19 cellular contexts compared by ENCODE assay signal in the genomic region with DNA sequence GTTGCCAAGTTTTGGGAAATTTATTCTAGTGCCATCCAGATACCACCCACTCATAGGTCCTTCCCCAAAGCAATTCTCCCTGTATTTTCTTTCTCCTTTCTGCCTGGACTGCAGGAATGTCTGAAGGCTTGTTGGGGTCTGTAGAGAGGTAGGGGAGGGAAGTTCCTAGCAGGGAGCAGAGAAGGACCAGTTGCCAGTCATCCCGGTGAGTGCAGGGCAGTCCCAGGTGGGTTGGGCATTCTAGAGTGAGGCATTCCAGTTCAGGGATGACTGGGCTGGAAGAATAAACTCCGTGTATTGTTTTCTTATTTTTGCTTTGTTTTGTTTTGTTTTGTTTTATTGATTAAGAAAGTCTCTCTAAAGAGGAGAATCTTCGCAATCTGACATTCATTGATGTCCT. TPM values are rescaled to one million over a fixed set of nuclear protein-coding genes. Genes with fewer than 3 reads are reported as not detected.
DNase-seq lines count a peak whose midpoint lies in the region; ATAC-seq and TF ChIP-seq lines count a peak whose summit lies in the region.
"Had no signal": no experiment of that assay in that cellular context is flagged by ENCODE, and none has a peak within 500 bp of the region (broad histone marks: within the 10 kb centered on the region; RNA-seq: fewer than 3 reads in every experiment).

No MANE protein-coding gene starts in this region.

- H2AFZ ChIP-seq in IMR-90 (replicated peaks; ENCODE audit: low read length, poor library complexity), result no peak overlapping the region

- no peak overlapping the region for H2AK5ac ChIP-seq in IMR-90 (ENCODE audit: low read depth, low read length)

- H3K23ac ChIP-seq in IMR-90 (ENCODE audit: low read depth, low read length), result 0 out of 2 replicates have a peak overlapping the region, but pooled peaks have one; percentile 45

- H3K14ac ChIP-seq in IMR-90 (replicated peaks; ENCODE audit: low read depth, low read length), result peak overlapping the region; percentile 69; the same call in 1 of the 2 replicates

- H3K4me1 ChIP-seq in IMR-90 (ENCODE audit: control insufficient read depth, insufficient read depth, low read length) (peaks cover 5% of the 10 kb centered on the region), muscle layer of colon (ENCODE audit: insufficient read depth, low read length) (peaks cover 34% of the 10 kb centered on the region), thyroid gland (peaks cover 12 to 22% of the 10 kb centered on the region in 2 donors)

- TF ChIP-seq RAD21 in IMR-90 (IDR thresholded peaks at IDR 0.05; ENCODE audit: low read length), result no peak

- H2AK9ac ChIP-seq in IMR-90 (replicated peaks; ENCODE audit: low read depth, low read length, poor library complexity), result no peak overlapping the region

- H3K4me3 ChIP-seq in IMR-90 (ENCODE audit: insufficient read depth, low read depth, low read length) (no peak overlapping the region), dorsolateral prefrontal cortex (no peak overlapping the region), muscle layer of colon (ENCODE audit: low read depth in 1 of 2, low read length in 2 of 2) (no peak overlapping the region), thyroid gland (replicated peaks in 1 of 3) (no peak overlapping the region)
- H3K4me3 ChIP-seq: A549, GM12878 had no signal

- H3K4ac ChIP-seq in IMR-90 (ENCODE audit: low read depth, low read length), result no peak overlapping the region

- H3K27me3 ChIP-seq in IMR-90 (ENCODE audit: control insufficient read depth, insufficient read depth, low read length) (no peaks in the 10 kb centered on the region), dorsolateral prefrontal cortex (no peaks in the 10 kb centered on the region), muscle layer of colon (ENCODE audit: control insufficient read depth in 1 of 2, insufficient read depth in 2 of 2, low read length in 2 of 2) (no peaks in the 10 kb centered on the region), thyroid gland (no peaks in the 10 kb centered on the region)

- no TSS peak for BruUV-seq in IMR-90 (replicated peaks; lab: Mats Ljungman, UMichigan)

- H3K27ac ChIP-seq in IMR-90 (ENCODE audit: insufficient read depth, low read length) (no peak overlapping the region), dorsolateral prefrontal cortex (peak overlapping the region in 31 of 59 donors; percentile 0 to 69 (median 37)), muscle layer of colon (ENCODE audit: low read depth, low read length) (peak overlapping the region; percentile 63), thyroid gland (peak overlapping the region in 2 of 3 donors; percentile 14 to 39)
- H3K27ac ChIP-seq: A549, KMS-11 had no signal

- no peak for TF ChIP-seq POLR2A in IMR-90 (IDR thresholded peaks at IDR 0.05; ENCODE audit: low read depth, low read length)
- no peak for TF ChIP-seq POLR2A in thyroid gland (IDR thresholded peaks at IDR 0.05)

- TF ChIP-seq CTCF in IMR-90 (conservative IDR thresholded peaks at IDR 0.05; ENCODE audit: low read depth, low read length), result no peak
- TF ChIP-seq CTCF in dorsolateral prefrontal cortex (IDR thresholded peaks at IDR 0.05 in 54 of 56, conservative IDR thresholded peaks at IDR 0.05 in 2 of 56; ENCODE audit: low read depth in 1 of 56, partially characterized antibody in 56 of 56), result no peak
- TF ChIP-seq CTCF in thyroid gland (IDR thresholded peaks at IDR 0.05), result no peak

- H4K5ac ChIP-seq in IMR-90 (ENCODE audit: low read depth, low read length), result no peak overlapping the region

- no peak overlapping the region for H4K8ac ChIP-seq in IMR-90 (ENCODE audit: low read depth in 2 of 2, low read length in 2 of 2)

- H2BK15ac ChIP-seq in IMR-90 (ENCODE audit: low read depth, low read length), result no peak overlapping the region

- H3K36me3 ChIP-seq in IMR-90 (ENCODE audit: control insufficient read depth, insufficient read depth, low read length), result peaks cover 4% of the 10 kb centered on the region
- H3K36me3 ChIP-seq in muscle layer of colon (ENCODE audit: insufficient read depth, low read length), result no peaks in the 10 kb centered on the region
- no peaks in the 10 kb centered on the region for H3K36me3 ChIP-seq in thyroid gland

- CTCF ChIA-PET in IMR-90 (lab: Yijun Ruan, JAX), result no interaction called here

- no peak overlapping the region for H3K9ac ChIP-seq in IMR-90 (ENCODE audit: low read depth, low read length)
- H3K9ac ChIP-seq in muscle layer of colon (ENCODE audit: low read length), result no peak overlapping the region
- H3K9ac ChIP-seq: KMS-11 had no signal

- no peak overlapping the region for H3K56ac ChIP-seq in IMR-90 (ENCODE audit: extremely low read depth, insufficient read depth, low read length)

- peaks cover 41 to 73% of the 10 kb centered on the region in 2 experiments for H3K79me1 ChIP-seq in IMR-90 (ENCODE audit: low read depth in 1 of 2, low read length in 2 of 2)

- in situ Hi-C loops in IMR-90 (cut with MboI; ENCODE audit: low sequenced_read_pairs), result no loop called here

- H3K9me3 ChIP-seq in IMR-90 (ENCODE audit: control insufficient read depth, insufficient read depth, low read length), result no peaks in the 10 kb centered on the region
- H3K9me3 ChIP-seq in muscle layer of colon (ENCODE audit: low read length), result no peaks in the 10 kb centered on the region
- H3K9me3 ChIP-seq in thyroid gland, result no peaks in the 10 kb centered on the region
- H3K9me3 ChIP-seq: A549 had no signal

- H2BK20ac ChIP-seq in IMR-90 (ENCODE audit: low read depth, low read length), result no peak overlapping the region

- intact Hi-C loops in IMR-90 (cut with micrococcal nuclease), result no loop called here
- intact Hi-C loops in dorsolateral prefrontal cortex (cut with DNase I), result loop anchor here in 1 of 2 donors (5.0 kb wide), 1 partner anchor 37 kb away; no protein-coding TSS in a partner anchor
- intact Hi-C loops in thyroid gland (cut with DNase I), result no loop called here

- peaks cover 18% of the 10 kb centered on the region for H4K20me1 ChIP-seq in IMR-90 (ENCODE audit: insufficient read depth, low read length)

- no peak overlapping the region for H2BK120ac ChIP-seq in IMR-90 (ENCODE audit: low read depth, low read length)

- DNase-seq in IMR-90 (no peak), dorsolateral prefrontal cortex (no peak), thyroid gland (peak; percentile 30 to 55), SIG-M5 (lab: John Stamatoyannopoulos, UW) (no peak)
- DNase-seq in activated CD4-positive, CD25-positive, alpha-beta regulatory T cell (lab: John Stamatoyannopoulos, UW), result no peak
- DNase-seq: C1 segment of cervical spinal cord, DMS 273 treated with DMSO at 0.1 percent for 48 hours, GDM1, NCI-H1048, NCI-H146, NCI-H2081 treated with DMSO at 0.1 percent for 48 hours, NCI-H510A treated with DMSO at 0.1 percent for 48 hours, SHP77 had no signal

- H3K18ac ChIP-seq in IMR-90 (ENCODE audit: low read depth, low read length), result no peak overlapping the region

- H3K9me1 ChIP-seq in IMR-90 (ENCODE audit: insufficient read depth, low read length), result peaks cover 24% of the 10 kb centered on the region

- dilution Hi-C loops in IMR-90 (cut with HindIII; ENCODE audit: low sequenced_read_pairs, unreplicated experiment), result no loop called here

- H4K91ac ChIP-seq in IMR-90 (ENCODE audit: insufficient read depth, low read depth, low read length), result no peak overlapping the region

- H2BK5ac ChIP-seq in IMR-90 (ENCODE audit: low read depth, low read length, poor library complexity, severe bottlenecking), result no peak overlapping the region

- H3K4me2 ChIP-seq in IMR-90 (ENCODE audit: low read depth, low read length), result no peak overlapping the region; the same call in 1 of the 2 replicates
- H3K4me2 ChIP-seq: A549, KMS-11 had no signal

- ATAC-seq in IMR-90 (ENCODE audit: low read depth), result no peak
- ATAC-seq in HG03025 (IDR thresholded peaks at IDR 0.05; ENCODE audit: low FRiP score, unreplicated experiment), result no peak
- ATAC-seq: GM12878, HCT116 had no signal

- POLR2A ChIA-PET in IMR-90 (lab: Charles Lee; ENCODE audit: unreplicated experiment), result no interaction called here

- 40% methylated on average over 1 of the region's 3 CpGs; no CpG with 5 or more reads in 1 of the 2 experiments for WGBS in IMR-90 (ENCODE audit: extremely low coverage in 2 of 2, insufficient read length in 1 of 2), 2 experiments
- 39 to 40% methylated on average over 3 of the region's 3 CpGs for WGBS in thyroid gland, 2 donors

TF ChIP-seq in IMR-90, 13 proteins besides CTCF, POLR2A, EP300 and RAD21:
- TF ChIP-seq MAFK (IDR thresholded peaks at IDR 0.05; ENCODE audit: low read depth, low read length) (no peak), RCOR1 (IDR thresholded peaks at IDR 0.05; ENCODE audit: insufficient replicate concordance, low read length) (no peak)

RNA-seq across cellular contexts. Expression of a gene that starts 58.1 kb away (rescaled TPM):
- total RNA-seq in IMR-90 (2012; rRNA removed) (118 and 145 TPM in 2 replicates), dorsolateral prefrontal cortex (100 to 1,000 TPM in 1 of 120 experiments, 10 to 100 TPM in 119; 43.6 to 101 (median 74.3) TPM), thyroid gland (100 to 1,000 TPM in 1 of 4 donors, 10 to 100 TPM in 3; 41.7 to 101 (median 73.3) TPM)
- polyA plus RNA-seq in IMR-90 (2012; rRNA removed), result 155 and 175 TPM in 2 replicates
- polyA plus RNA-seq in IMR-90 (2012; cell fraction: cytosol; rRNA removed), result 85.4 and 86.8 TPM in 2 replicates
- 65.5 and 124 TPM in 2 replicates for polyA plus RNA-seq in IMR-90 (2012; cell fraction: nucleus; rRNA removed; ENCODE audit: low replicate concordance)

Comparison
In these comparisons a context has a peak if more than half of its experiments do, and no peak if none do; other contexts are left out.
1. DNase-seq: peak in thyroid gland (2 of 2); none in IMR-90 (single experiment), dorsolateral prefrontal cortex (0 of 10), activated CD4-positive, CD25-positive, alpha-beta regulatory T cell (0 of 4) and SIG-M5 (single experiment).